8 cellular contexts compared by ENCODE assay signal in genomic region chr3:119322523-119323400, GRCh38. TPM values are rescaled to one million over a fixed set of nuclear protein-coding genes. Genes with fewer than 3 reads are reported as not detected.
DNase-seq lines count a peak whose midpoint lies in the region; ATAC-seq, FAIRE-seq and TF ChIP-seq lines count a peak whose summit lies in the region.

No MANE protein-coding gene starts in this region.

- POLR2A ChIA-PET in AG04449 (lab: Yijun Ruan, JAX): interaction anchor here (0.5 to 1.5 kb wide), 8 partner anchors 9 to 354 kb away, joined by 3 to 11 read pairs (median 4); partner anchors contain the start of genes ARHGAP31 and COX17

- no peak for DNase-seq in AG04449 (ENCODE audit: low read depth, low spot score)
- peak; percentile 90 for DNase-seq in NCI-H2227 (lab: John Stamatoyannopoulos, UW; ENCODE audit: unreplicated experiment)
- peak; percentile 47 for DNase-seq in bronchial epithelial cell (ENCODE audit: low read depth)
- DNase-seq in islet precursor cell: peak; percentile 96
- peak; percentile 89 to 94 (median 92) for DNase-seq in stimulated activated CD4-positive, alpha-beta T cell treated with anti-CD3 and anti-CD28 coated beads, Interleukin-12 subunit alpha, Interleukin-12 subunit beta, amount 100 ng/mL, for 48 hours (ENCODE audit: low read depth in 2 of 3, low spot score in 1 of 3)

- TF ChIP-seq CTCF in AG04449 (IDR thresholded peaks at IDR 0.05; ENCODE audit: insufficient read depth, low read length, missing control alignments) (peak; percentile 0), WI38 (IDR thresholded peaks at IDR 0.05; ENCODE audit: low read depth, low read length) (0 out of 2 replicates have a peak, but pooled peaks have one; percentile 14), bronchial epithelial cell (IDR thresholded peaks at IDR 0.05; ENCODE audit: insufficient read depth, low read length, severe bottlenecking) (no peak)

- peak; percentile 86 for ATAC-seq in GM18867 (IDR thresholded peaks at IDR 0.05; ENCODE audit: unreplicated experiment)
- peak; percentile 81 for ATAC-seq in HG03095 (IDR thresholded peaks at IDR 0.05; ENCODE audit: unreplicated experiment)

- no peak for FAIRE-seq in bronchial epithelial cell (lab: Jason Lieb, UNC)

- H3K27me3 ChIP-seq in bronchial epithelial cell (ENCODE audit: control insufficient read depth, insufficient read depth, low read length): no peaks in the 10 kb centered on the region

- peak overlapping the region; percentile 62 for H3K4me3 ChIP-seq in AG04449 (ENCODE audit: low read depth, low read length)
- peak overlapping the region; percentile 70 for H3K4me3 ChIP-seq in WI38 (ENCODE audit: low read depth, low read length)
- H3K4me3 ChIP-seq in bronchial epithelial cell (ENCODE audit: low read depth, low read length): peak overlapping the region; percentile 59

- no peaks in the 10 kb centered on the region for H3K36me3 ChIP-seq in bronchial epithelial cell (ENCODE audit: control insufficient read depth, insufficient read depth, low read length)

- CTCF ChIA-PET in AG04449 (lab: Yijun Ruan, JAX): interaction anchor here (1.0 to 1.9 kb wide), 5 partner anchors 9 to 30 kb away, joined by 3 to 6 read pairs (median 4); no protein-coding TSS in a partner anchor

RNA-seq across cellular contexts. Expression of gene ARHGAP31, which starts 28.6 kb away (rescaled TPM):
- 0.26 TPM in 2 replicates for total RNA-seq in bronchial epithelial cell
